17 cellular contexts compared by ENCODE assay signal in the genomic region with DNA sequence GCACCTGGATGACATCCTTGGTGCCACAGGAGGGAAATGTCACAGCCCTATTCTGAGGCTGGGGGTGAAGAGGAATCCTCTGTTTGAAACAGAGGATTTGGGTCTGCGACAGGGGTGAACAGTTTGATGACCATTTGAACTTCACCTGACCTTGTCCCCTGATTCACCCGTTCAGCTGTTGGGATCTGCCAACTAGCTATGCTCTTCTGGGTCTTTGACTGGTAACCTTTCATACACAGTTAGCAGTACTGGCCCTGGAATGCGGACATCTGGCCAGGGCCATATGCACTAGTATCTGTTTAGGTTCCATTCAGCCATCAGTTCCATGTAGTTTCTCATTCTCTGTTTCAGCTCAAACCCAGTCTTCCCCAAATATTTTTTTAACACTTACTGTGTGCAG. TPM values are rescaled to one million over a fixed set of nuclear protein-coding genes. Genes with fewer than 3 reads are reported as not detected.
DNase-seq lines count a peak whose midpoint lies in the region; ATAC-seq and TF ChIP-seq lines count a peak whose summit lies in the region.
"Had no signal": no experiment of that assay in that cellular context is flagged by ENCODE, and none has a peak within 500 bp of the region (broad histone marks: within the 10 kb centered on the region; RNA-seq: fewer than 3 reads in every experiment).

No MANE protein-coding gene starts in this region.

- ATAC-seq in left lobe of liver, result peak; percentile 45
- no peak for ATAC-seq in stimulated activated naive B cell treated with anti-CD40 and anti-IgM and Interleukin-4, amounts not matched to agents 10 μg/mL and 1 μg/mL and 100 μg/mL, for 72 hours (replicated peaks)
- ATAC-seq in GM18519 (IDR thresholded peaks at IDR 0.05; ENCODE audit: low FRiP score, unreplicated experiment), result no peak
- ATAC-seq in HG03571 (IDR thresholded peaks at IDR 0.05; ENCODE audit: unreplicated experiment), result no peak
- ATAC-seq: activated CD8-positive, alpha-beta memory T cell treated with anti-CD3 and anti-CD28 coated beads, Interleukin-2, amount 10 ng/mL, durations not matched to agents 7 days and 5 days; naive thymus-derived CD8-positive, alpha-beta T cell had no signal

- peak overlapping the region; percentile 76 for H3K27ac ChIP-seq in VCaP
- H3K27ac ChIP-seq: cardiac muscle cell had no signal

- peaks cover 48 to 59% of the 10 kb centered on the region in 2 donors for H3K4me1 Mint-ChIP-seq in stimulated activated naive B cell treated with anti-CD40 and anti-IgM and Interleukin-4, amounts not matched to agents 10 μg/mL and 1 μg/mL and 100 μg/mL, for 72 hours

- DNase-seq in DMS 273 treated with DMSO at 0.1 percent for 48 hours (lab: John Stamatoyannopoulos, UW) (peak; percentile 21), left lobe of liver (ENCODE audit: low spot score) (no peak), AML-193 (lab: John Stamatoyannopoulos, UW) (no peak), SIG-M5 (lab: John Stamatoyannopoulos, UW) (no peak)
- no peak for DNase-seq in stimulated activated naive B cell treated with anti-CD40 and anti-IgM and Interleukin-4, amounts not matched to agents 10 μg/mL and 1 μg/mL and 100 μg/mL, for 72 hours
- DNase-seq: activated B cell treated with CpG ODN at 0.5 μM for 24 hours; activated CD8-positive, alpha-beta memory T cell treated with anti-CD3 and anti-CD28 coated beads, Interleukin-2, amount 10 ng/mL, durations not matched to agents 7 days and 5 days; activated naive CD4-positive, alpha-beta T cell treated with Interleukin-2 at 50 U/mL for 16 hours; HCEC 1CT; naive thymus-derived CD8-positive, alpha-beta T cell; OCI-M1; stimulated activated naive CD4-positive, alpha-beta T cell; T-helper 1 cell had no signal

- no peaks in the 10 kb centered on the region for H3K9me3 Mint-ChIP-seq in stimulated activated naive B cell treated with anti-CD40 and anti-IgM and Interleukin-4, amounts not matched to agents 10 μg/mL and 1 μg/mL and 100 μg/mL, for 72 hours
- H3K9me3 Mint-ChIP-seq: activated B cell treated with CpG ODN at 0.5 μM for 24 hours; naive thymus-derived CD8-positive, alpha-beta T cell had no signal

- H3K27ac Mint-ChIP-seq in stimulated activated naive B cell treated with anti-CD40 and anti-IgM and Interleukin-4, amounts not matched to agents 10 μg/mL and 1 μg/mL and 100 μg/mL, for 72 hours, result peak overlapping the region; percentile 67
- H3K27ac Mint-ChIP-seq: activated CD8-positive, alpha-beta memory T cell treated with anti-CD3 and anti-CD28 coated beads, Interleukin-2, amount 10 ng/mL, durations not matched to agents 7 days and 5 days had no signal

- no peaks in the 10 kb centered on the region for H3K27me3 Mint-ChIP-seq in stimulated activated naive B cell treated with anti-CD40 and anti-IgM and Interleukin-4, amounts not matched to agents 10 μg/mL and 1 μg/mL and 100 μg/mL, for 72 hours
- H3K27me3 Mint-ChIP-seq: activated B cell treated with CpG ODN at 0.5 μM for 24 hours; activated CD8-positive, alpha-beta memory T cell treated with anti-CD3 and anti-CD28 coated beads, Interleukin-2, amount 10 ng/mL, durations not matched to agents 7 days and 5 days; naive thymus-derived CD8-positive, alpha-beta T cell had no signal

- peaks cover 20 to 50% of the 10 kb centered on the region in 2 donors for H3K36me3 Mint-ChIP-seq in stimulated activated naive B cell treated with anti-CD40 and anti-IgM and Interleukin-4, amounts not matched to agents 10 μg/mL and 1 μg/mL and 100 μg/mL, for 72 hours
- H3K36me3 Mint-ChIP-seq: activated CD8-positive, alpha-beta memory T cell treated with anti-CD3 and anti-CD28 coated beads, Interleukin-2, amount 10 ng/mL, durations not matched to agents 7 days and 5 days had no signal

- no peak overlapping the region for H3K4me3 Mint-ChIP-seq in stimulated activated naive B cell treated with anti-CD40 and anti-IgM and Interleukin-4, amounts not matched to agents 10 μg/mL and 1 μg/mL and 100 μg/mL, for 72 hours
- H3K4me3 Mint-ChIP-seq: activated B cell treated with CpG ODN at 0.5 μM for 24 hours; activated CD8-positive, alpha-beta memory T cell treated with anti-CD3 and anti-CD28 coated beads, Interleukin-2, amount 10 ng/mL, durations not matched to agents 7 days and 5 days; naive thymus-derived CD8-positive, alpha-beta T cell had no signal

- TF ChIP-seq CTCF in VCaP (conservative IDR thresholded peaks at IDR 0.05), result no peak

RNA-seq across cellular contexts. Expression of a gene that starts 47.2 kb away (rescaled TPM):
- 15.7 TPM for total RNA-seq in left lobe of liver
